19 cellular contexts compared by ENCODE assay signal in the genomic region with DNA sequence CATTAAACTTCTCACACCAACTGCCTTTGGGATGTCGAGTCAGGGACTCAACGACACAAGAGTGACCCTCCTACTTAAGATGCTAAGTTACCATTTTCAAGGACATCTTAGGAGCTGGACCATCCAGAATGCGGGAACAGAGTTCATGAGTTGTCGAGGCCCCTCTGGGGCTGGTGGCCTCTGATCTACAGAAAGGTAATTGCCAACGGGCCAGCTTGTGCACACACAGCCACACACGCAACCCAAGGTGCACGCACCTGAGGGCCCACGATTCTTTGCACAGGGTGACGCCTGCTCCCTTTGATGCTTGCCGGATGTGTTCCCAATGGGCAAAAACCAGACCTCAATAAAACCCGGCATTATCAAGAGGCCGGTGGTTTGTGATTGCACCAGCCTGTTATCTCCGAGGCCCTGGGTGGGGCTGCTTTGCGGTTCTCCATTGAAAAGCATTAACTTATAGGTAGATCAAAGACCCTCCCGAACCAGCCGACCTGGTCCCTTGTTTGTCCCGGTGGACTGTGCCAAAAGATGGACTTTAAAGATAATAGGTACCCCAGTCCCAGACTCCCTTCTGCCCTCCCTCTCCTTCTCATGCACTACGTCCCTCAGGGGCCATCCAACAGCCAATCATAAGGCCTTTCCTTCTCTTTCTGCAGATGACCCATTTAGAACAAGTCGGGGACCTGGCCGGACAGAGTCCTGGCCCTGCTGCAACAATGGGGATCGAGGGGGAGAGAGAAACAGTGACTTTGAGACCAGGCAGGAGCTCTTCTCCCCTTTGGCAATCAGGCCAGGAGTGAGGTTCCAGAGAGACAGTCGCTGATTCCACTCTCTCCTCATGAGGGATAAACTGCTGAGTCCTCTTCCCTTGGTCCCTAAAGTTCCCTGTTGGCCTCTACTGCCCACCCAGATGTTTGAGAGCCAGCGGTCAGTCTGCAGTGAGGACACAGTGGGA.
"Had no signal": no experiment of that assay in that cellular context is flagged by ENCODE, and none has a peak within 500 bp of the region (broad histone marks: within the 10 kb centered on the region; RNA-seq: fewer than 3 reads in every experiment).

No MANE protein-coding gene starts in this region.

- DNase-seq: activated CD4-positive, alpha-beta T cell treated with anti-CD3 and anti-CD28 coated beads, Interleukin-2, amount 50 U/mL, for 1 hour; activated CD8-positive, alpha-beta memory T cell treated with anti-CD3 and anti-CD28 coated beads for 24 hours; activated gamma-delta T cell; adrenal gland; cerebellar nuclear complex; effector CD8-positive, alpha-beta T cell; heart left ventricle; naive thymus-derived CD4-positive, alpha-beta T cell; retina; stimulated activated CD4-positive, alpha-beta T cell treated with anti-CD3 and anti-CD28 coated beads, Interleukin-2, amount 100 ng/mL, for 24 hours; stimulated activated naive CD4-positive, alpha-beta T cell treated with Interleukin-2 at 50 U/mL for 16 hours; substantia nigra had no signal

- H3K4me3 ChIP-seq: adrenal gland, breast epithelium, esophagus muscularis mucosa, gastroesophageal sphincter, heart left ventricle, tibial nerve had no signal

- H3K27me3 ChIP-seq: adrenal gland, breast epithelium, tibial nerve had no signal

- FAIRE-seq: astrocyte had no signal

- H3K27ac Mint-ChIP-seq: activated naive CD4-positive, alpha-beta T cell treated with anti-CD3 and anti-CD28 coated beads, Interleukin-2, amount 50 U/mL, for 24 hours; dendritic cell treated with granulocyte-macrophage colony-stimulating factor and Interleukin-4, amounts not matched to agents 40 ng/mL and 50 ng/mL, for 4 days; naive thymus-derived CD4-positive, alpha-beta T cell had no signal

- H3K36me3 Mint-ChIP-seq: activated naive CD4-positive, alpha-beta T cell treated with anti-CD3 and anti-CD28 coated beads, Interleukin-2, amount 50 U/mL, for 24 hours had no signal

- H3K4me3 Mint-ChIP-seq: activated naive CD4-positive, alpha-beta T cell treated with anti-CD3 and anti-CD28 coated beads, Interleukin-2, amount 50 U/mL, for 24 hours; dendritic cell treated with granulocyte-macrophage colony-stimulating factor and Interleukin-4, amounts not matched to agents 40 ng/mL and 50 ng/mL, for 4 days; naive thymus-derived CD4-positive, alpha-beta T cell had no signal

- H3K36me3 ChIP-seq: adrenal gland, breast epithelium, esophagus muscularis mucosa, gastroesophageal sphincter, heart left ventricle had no signal

- H3K27me3 Mint-ChIP-seq: activated naive CD4-positive, alpha-beta T cell treated with anti-CD3 and anti-CD28 coated beads, Interleukin-2, amount 50 U/mL, for 24 hours; dendritic cell treated with granulocyte-macrophage colony-stimulating factor and Interleukin-4, amounts not matched to agents 40 ng/mL and 50 ng/mL, for 4 days had no signal

- H3K9me3 Mint-ChIP-seq: activated naive CD4-positive, alpha-beta T cell treated with anti-CD3 and anti-CD28 coated beads, Interleukin-2, amount 50 U/mL, for 24 hours had no signal

- H3K4me1 ChIP-seq: adrenal gland, gastroesophageal sphincter had no signal

- ATAC-seq: gastroesophageal sphincter; naive thymus-derived CD4-positive, alpha-beta T cell had no signal

- H3K4me1 Mint-ChIP-seq: activated naive CD4-positive, alpha-beta T cell treated with anti-CD3 and anti-CD28 coated beads, Interleukin-2, amount 50 U/mL, for 24 hours; naive thymus-derived CD4-positive, alpha-beta T cell had no signal

- H3K27ac ChIP-seq: adrenal gland, breast epithelium, esophagus muscularis mucosa, gastroesophageal sphincter, heart left ventricle had no signal
